Comparison of ENCODE assay signal across 8 cellular contexts in genomic region chr3:66253790-66254620, GRCh38. TPM values are rescaled to one million over a fixed set of nuclear protein-coding genes. Genes with fewer than 3 reads are reported as not detected.
A peak's percentile ranks its signal among the peaks of the same experiment; 100 is the strongest.
DNase-seq lines count a peak whose midpoint lies in the region; ATAC-seq and TF ChIP-seq lines count a peak whose summit lies in the region.

No MANE protein-coding gene starts in this region.

- H2AFZ ChIP-seq in HCT116 (ENCODE audit: low read depth, low read length, poor library complexity, severe bottlenecking): no peak overlapping the region

- no peaks in the 10 kb centered on the region for H4K20me1 ChIP-seq in HCT116 (ENCODE audit: insufficient read depth)

- in situ Hi-C loops in transverse colon (cut with MboI; ENCODE audit: low pct_ligation_motif_present in 1 of 4, low pct_unique_long_range_greater_than_20kb in 1 of 4, low sequenced_read_pairs in 3 of 4): no loop called here

- peaks cover 5% of the 10 kb centered on the region for H3K36me3 ChIP-seq in CD4-positive, CD25-positive, alpha-beta regulatory T cell (ENCODE audit: control insufficient read depth, insufficient read depth, low read length)
- no peaks in the 10 kb centered on the region for H3K36me3 ChIP-seq in HCT116 (ENCODE audit: control insufficient read depth in 1 of 2, insufficient read depth in 2 of 2, low read length in 2 of 2)
- no peaks in the 10 kb centered on the region for H3K36me3 ChIP-seq in WERI-Rb-1
- no peaks in the 10 kb centered on the region for H3K36me3 ChIP-seq in transverse colon

- H3K4me3 Mint-ChIP-seq in CD4-positive, CD25-positive, alpha-beta regulatory T cell: no peak overlapping the region

- no TSS peak for BruUV-seq in HCT116 (replicated peaks; lab: Mats Ljungman, UMichigan)

- H3K27ac Mint-ChIP-seq in CD4-positive, CD25-positive, alpha-beta regulatory T cell: peak overlapping the region in 2 of 3 donors; percentile 33 to 41

- TF ChIP-seq EP300 in transverse colon (IDR thresholded peaks at IDR 0.05; ENCODE audit: low read depth): no peak

- no peaks in the 10 kb centered on the region for H3K9me3 Mint-ChIP-seq in CD4-positive, CD25-positive, alpha-beta regulatory T cell

- H3K27ac ChIP-seq in CD4-positive, CD25-positive, alpha-beta regulatory T cell (ENCODE audit: insufficient read depth, low read length, poor library complexity, severe bottlenecking): no peak overlapping the region
- H3K27ac ChIP-seq in HCT116 (ENCODE audit: low read depth, low read length) (no peak overlapping the region), WERI-Rb-1 (no peak overlapping the region), transverse colon (peak overlapping the region in 2 of 4 donors; percentile 8 to 38)

- H3K4me1 Mint-ChIP-seq in CD4-positive, CD25-positive, alpha-beta regulatory T cell: peaks cover 0 to 9% (median 5%) of the 10 kb centered on the region in 4 donors

- no peaks in the 10 kb centered on the region for H3K27me3 Mint-ChIP-seq in CD4-positive, CD25-positive, alpha-beta regulatory T cell

- H3K9me2 ChIP-seq in HCT116 (ENCODE audit: insufficient read depth): no peaks in the 10 kb centered on the region

- no peak for ATAC-seq in CD4-positive, CD25-positive, alpha-beta regulatory T cell (ENCODE audit: low read depth in 2 of 2)
- no peak for ATAC-seq in HCT116
- no peak for ATAC-seq in GM21528 (IDR thresholded peaks at IDR 0.05; ENCODE audit: low FRiP score, unreplicated experiment)
- ATAC-seq in stimulated activated naive CD8-positive, alpha-beta T cell treated with anti-CD3 and anti-CD28 coated beads, Interleukin-15, Interleukin-2, amounts not matched to agents 100 U/mL and 50 U/mL, for 24 hours: no peak

- intact Hi-C loops in HCT116 (cut with micrococcal nuclease) (loop anchor here (1.0 to 5.0 kb wide), 2 partner anchors 568 to 1722 kb away; no protein-coding TSS in a partner anchor), transverse colon (cut with DNase I; ENCODE audit: low total_unique reads) (loop anchor here (5.0 kb wide), 1 partner anchor 563 kb away; no protein-coding TSS in a partner anchor)

- no peaks in the 10 kb centered on the region for H3K27me3 ChIP-seq in CD4-positive, CD25-positive, alpha-beta regulatory T cell (ENCODE audit: control insufficient read depth, insufficient read depth, low read length)
- H3K27me3 ChIP-seq in HCT116 (ENCODE audit: insufficient read depth, low read length) (no peaks in the 10 kb centered on the region), WERI-Rb-1 (ENCODE audit: insufficient read depth, low read depth, severe bottlenecking) (no peaks in the 10 kb centered on the region), transverse colon (no peaks in the 10 kb centered on the region)

- no peak overlapping the region for H3K9ac ChIP-seq in HCT116 (ENCODE audit: low read length)

- peaks cover 22% of the 10 kb centered on the region for H3K36me3 Mint-ChIP-seq in CD4-positive, CD25-positive, alpha-beta regulatory T cell

- no peaks in the 10 kb centered on the region for H3K4me1 ChIP-seq in CD4-positive, CD25-positive, alpha-beta regulatory T cell (ENCODE audit: control insufficient read depth, insufficient read depth, low read length, poor library complexity, severe bottlenecking)
- H3K4me1 ChIP-seq in HCT116 (ENCODE audit: control insufficient read depth in 1 of 2, insufficient read depth in 2 of 2, low read length in 2 of 2): no peaks in the 10 kb centered on the region
- peaks cover 0 to 7% (median 0%) of the 10 kb centered on the region in 4 donors for H3K4me1 ChIP-seq in transverse colon

- 44% methylated on average over 6 of the region's 6 CpGs for WGBS in transverse colon (ENCODE audit: low coverage in 1 of 2), 2 donors

- RAD21 ChIA-PET in HCT116 (lab: Charles Lee; ENCODE audit: low non-redundant PET in 1 of 2, low total read pairs in 2 of 2, uncharacterized antibody in 2 of 2, unreplicated experiment in 2 of 2): no interaction called here

- TF ChIP-seq CTCF in HCT116 (IDR thresholded peaks at IDR 0.05 in 2 of 3, conservative IDR thresholded peaks at IDR 0.05 in 1 of 3; ENCODE audit: borderline replicate concordance in 1 of 3, insufficient read depth in 1 of 3, low read depth in 2 of 3, low read length in 2 of 3): peak; percentile 36 to 79 (median 39); a peak in 4 of 6 replicates
- peak; percentile 26; the same call in 1 of the 2 replicates for TF ChIP-seq CTCF in WERI-Rb-1 (IDR thresholded peaks at IDR 0.05; ENCODE audit: low read depth, low read length)
- TF ChIP-seq CTCF in transverse colon (IDR thresholded peaks at IDR 0.05): peak; percentile 77 to 92 (median 89)

- TF ChIP-seq POLR2A in HCT116 (IDR thresholded peaks at IDR 0.05; ENCODE audit: borderline replicate concordance, extremely low read depth, insufficient read depth, insufficient read length) (no peak), transverse colon (IDR thresholded peaks at IDR 0.05) (no peak)

- POLR2A ChIA-PET in HCT116 (lab: Charles Lee): interaction anchor here (0.6 kb wide), 1 partner anchor 12 kb away, joined by 3 read pairs; no protein-coding TSS in a partner anchor

- CTCF ChIA-PET in HCT116 (lab: Charles Lee): interaction anchor here (0.8 to 2.3 kb wide), 11 partner anchors 9 to 578 kb away, joined by 3 to 26 read pairs (median 3); no protein-coding TSS in a partner anchor

- peaks cover 7% of the 10 kb centered on the region; the same call in 1 of the 2 replicates for H3K79me2 ChIP-seq in HCT116 (ENCODE audit: insufficient read depth, low read length)

- peak in 2 of 3 donors; percentile 46 to 71 for DNase-seq in CD4-positive, CD25-positive, alpha-beta regulatory T cell
- DNase-seq in HCT116 (ENCODE audit: low read depth, low spot score): peak; percentile 32
- DNase-seq in WERI-Rb-1: no peak
- peak; percentile 21 for DNase-seq in iPS-NIHi11 (ENCODE audit: low spot score)
- DNase-seq in transverse colon: no peak
- DNase-seq in GOT3 (lab: John Stamatoyannopoulos, UW): no peak
- DNase-seq in stimulated activated naive CD8-positive, alpha-beta T cell treated with anti-CD3 and anti-CD28 coated beads, Interleukin-15, Interleukin-2, amounts not matched to agents 100 U/mL and 50 U/mL, for 24 hours: no peak

- no peak overlapping the region for H3K4me2 ChIP-seq in HCT116 (ENCODE audit: low read length)

- peak; percentile 57; the same call in 1 of the 2 replicates for TF ChIP-seq RAD21 in HCT116 (IDR thresholded peaks at IDR 0.05; ENCODE audit: low read depth)

- no peak overlapping the region for H3K4me3 ChIP-seq in CD4-positive, CD25-positive, alpha-beta regulatory T cell (ENCODE audit: low read depth, low read length)
- H3K4me3 ChIP-seq in HCT116 (replicated peaks in 1 of 2; ENCODE audit: low read depth in 1 of 2, low read length in 2 of 2) (no peak overlapping the region), WERI-Rb-1 (ENCODE audit: low read depth, low read length) (no peak overlapping the region), transverse colon (no peak overlapping the region)

- H3K9me3 ChIP-seq in CD4-positive, CD25-positive, alpha-beta regulatory T cell (ENCODE audit: control insufficient read depth in 2 of 2, low read length in 2 of 2): no peaks in the 10 kb centered on the region
- H3K9me3 ChIP-seq in HCT116 (ENCODE audit: control insufficient read depth in 1 of 2, insufficient read depth in 1 of 2, low read depth in 1 of 2, low read length in 2 of 2) (no peaks in the 10 kb centered on the region), WERI-Rb-1 (ENCODE audit: severe bottlenecking) (no peaks in the 10 kb centered on the region), transverse colon (no peaks in the 10 kb centered on the region)

TF ChIP-seq in HCT116, 20 proteins besides CTCF, POLR2A, EP300 and RAD21:
- TF ChIP-seq ZFX (IDR thresholded peaks at IDR 0.05) (no peak), ELF1 (IDR thresholded peaks at IDR 0.05; ENCODE audit: borderline replicate concordance, low read depth) (no peak), YY1 (IDR thresholded peaks at IDR 0.05; ENCODE audit: extremely low read depth, insufficient replicate concordance, low read depth, low read length) (no peak), EGR1 (IDR thresholded peaks at IDR 0.05; ENCODE audit: low read depth) (no peak)

RNA-seq across cellular contexts. Expression of gene SLC25A26, which starts 33.2 kb away (rescaled TPM):
- 23.4 TPM for total RNA-seq in CD4-positive, CD25-positive, alpha-beta regulatory T cell
- 10 to 100 TPM; 30.0 to 47.7 (median 35.9) TPM for polyA plus RNA-seq in CD4-positive, CD25-positive, alpha-beta regulatory T cell
- total RNA-seq in HCT116 (2021; ENCODE audit: unreplicated experiment) (23.8 TPM), transverse colon (10 to 100 TPM in 2 of 4 donors, 1 to 10 TPM in 2; 4.2 to 17.3 (median 12.2) TPM)
- polyA plus RNA-seq in HCT116 (2012): 17.2 and 19.5 TPM in 2 replicates

Comparison
In these comparisons a context has a peak if more than half of its experiments do, and no peak if none do; other contexts are left out.
1. DNase-seq: peak in CD4-positive, CD25-positive, alpha-beta regulatory T cell (2 of 3), HCT116 (single experiment) and iPS-NIHi11 (single experiment); none in WERI-Rb-1 (single experiment), transverse colon (single experiment), GOT3 (single experiment) and stimulated activated naive CD8-positive, alpha-beta T cell treated with anti-CD3 and anti-CD28 coated beads, Interleukin-15, Interleukin-2, amounts not matched to agents 100 U/mL and 50 U/mL, for 24 hours (single experiment).
2. CTCF ChIP-seq: peak in every context shown above with its lines; median percentile 89 in transverse colon; 39 in HCT116; 26 in WERI-Rb-1.